ENCODE assay signal across 8 cellular contexts in the genomic region with DNA sequence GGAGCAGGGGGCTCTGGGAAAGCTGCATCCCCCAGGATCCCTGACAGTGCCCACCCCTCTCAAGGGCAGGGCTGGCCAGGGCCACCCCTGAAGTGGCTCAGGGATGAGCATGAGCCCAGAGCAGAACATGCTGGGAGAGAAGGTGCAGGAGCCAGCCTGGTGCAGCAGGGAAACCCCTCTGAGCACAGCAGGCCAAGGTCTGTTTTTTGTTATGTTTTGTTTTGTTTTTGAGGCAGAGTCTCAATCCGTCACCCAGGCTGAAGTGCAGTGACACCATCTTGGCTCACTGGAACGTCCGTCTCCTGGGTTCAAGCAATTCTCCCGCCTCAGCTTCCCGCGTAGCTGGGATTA. TPM values are rescaled to one million over a fixed set of nuclear protein-coding genes. Genes with fewer than 3 reads are reported as not detected.
DNase-seq lines count a peak whose midpoint lies in the region; ATAC-seq and TF ChIP-seq lines count a peak whose summit lies in the region.

No MANE protein-coding gene starts in this region.

- H3K4me3 ChIP-seq in iPS-20b (ENCODE audit: low read length): peak overlapping the region; percentile 68; the same call in 1 of the 2 replicates
- H3K4me3 ChIP-seq in subcutaneous abdominal adipose tissue (ENCODE audit: low read depth in 1 of 5, low read length in 5 of 5): peak overlapping the region in 3 of 5 donors; percentile 62 to 70 (median 66)

- no peak overlapping the region for H3K27ac ChIP-seq in iPS-20b (ENCODE audit: low read length)
- no peak overlapping the region for H3K27ac ChIP-seq in subcutaneous abdominal adipose tissue (ENCODE audit: low read depth, low read length)

- H3K9ac ChIP-seq in iPS-20b (ENCODE audit: low read depth, low read length): peak overlapping the region; percentile 58; the same call in 1 of the 2 replicates
- peak overlapping the region in 4 of 5 donors; percentile 71 to 80 (median 75) for H3K9ac ChIP-seq in subcutaneous abdominal adipose tissue (ENCODE audit: low read length in 5 of 5)

- no peaks in the 10 kb centered on the region for H3K36me3 ChIP-seq in iPS-20b (ENCODE audit: insufficient read depth, low read depth, low read length)
- no peaks in the 10 kb centered on the region for H3K36me3 ChIP-seq in subcutaneous abdominal adipose tissue (ENCODE audit: control insufficient read depth in 5 of 5, insufficient read depth in 5 of 5, low read length in 5 of 5)

- H3K27me3 Mint-ChIP-seq in T-helper 1 cell treated with Interleukin-12 subunit alpha and Interleukin-12 subunit beta and Interleukin-4 antibody, amounts not matched to agents 30 μg/mL and 1 μg/mL, for 36 hours (ENCODE audit: low read depth): peaks cover 16% of the 10 kb centered on the region
- H3K27me3 Mint-ChIP-seq in WTC11 (ENCODE audit: low read depth): peaks cover 37% of the 10 kb centered on the region

- DNase-seq in T-helper 1 cell (no peak), WTC11 (ENCODE audit: low spot score) (no peak), GDM1 (lab: John Stamatoyannopoulos, UW) (no peak), amniotic stem cell (lab: John Stamatoyannopoulos, UW) (no peak)

- POLR2A ChIA-PET in WTC11 (lab: Charles Lee): no interaction called here

- H3K9me3 Mint-ChIP-seq in T-helper 1 cell treated with Interleukin-12 subunit alpha and Interleukin-12 subunit beta and Interleukin-4 antibody, amounts not matched to agents 30 μg/mL and 1 μg/mL, for 36 hours: no peaks in the 10 kb centered on the region
- H3K9me3 Mint-ChIP-seq in WTC11: no peaks in the 10 kb centered on the region

- CTCF ChIA-PET in WTC11 (lab: Charles Lee): no interaction called here

- TF ChIP-seq CTCF in WTC11 (IDR thresholded peaks at IDR 0.05): no peak

- peaks cover 40% of the 10 kb centered on the region for H3K4me1 Mint-ChIP-seq in T-helper 1 cell treated with Interleukin-12 subunit alpha and Interleukin-12 subunit beta and Interleukin-4 antibody, amounts not matched to agents 30 μg/mL and 1 μg/mL, for 36 hours (ENCODE audit: low read depth)
- peaks cover 38% of the 10 kb centered on the region for H3K4me1 Mint-ChIP-seq in WTC11

- H3K36me3 Mint-ChIP-seq in T-helper 1 cell treated with Interleukin-12 subunit alpha and Interleukin-12 subunit beta and Interleukin-4 antibody, amounts not matched to agents 30 μg/mL and 1 μg/mL, for 36 hours (ENCODE audit: low read depth): peaks cover 5% of the 10 kb centered on the region
- no peaks in the 10 kb centered on the region for H3K36me3 Mint-ChIP-seq in WTC11

- H3K4me1 ChIP-seq in iPS-20b (ENCODE audit: insufficient read depth, low read length): peaks cover 11% of the 10 kb centered on the region; the same call in 1 of the 2 replicates
- peaks cover 10 to 43% (median 40%) of the 10 kb centered on the region in 5 donors for H3K4me1 ChIP-seq in subcutaneous abdominal adipose tissue (ENCODE audit: control insufficient read depth in 5 of 5, insufficient read depth in 5 of 5, low read length in 5 of 5)

- ATAC-seq in WTC11 (no peak), GM18498 (IDR thresholded peaks at IDR 0.05; ENCODE audit: unreplicated experiment) (no peak)

- H3K4me3 Mint-ChIP-seq in T-helper 1 cell treated with Interleukin-12 subunit alpha and Interleukin-12 subunit beta and Interleukin-4 antibody, amounts not matched to agents 30 μg/mL and 1 μg/mL, for 36 hours: peak overlapping the region; percentile 53
- peak overlapping the region; percentile 59 for H3K4me3 Mint-ChIP-seq in WTC11

- H3K27ac Mint-ChIP-seq in T-helper 1 cell treated with Interleukin-12 subunit alpha and Interleukin-12 subunit beta and Interleukin-4 antibody, amounts not matched to agents 30 μg/mL and 1 μg/mL, for 36 hours: no peak overlapping the region
- peak overlapping the region; percentile 76; the same call in 1 of the 2 replicates for H3K27ac Mint-ChIP-seq in WTC11

- H3K27me3 ChIP-seq in iPS-20b (ENCODE audit: insufficient read depth, low read length) (peaks cover 22% of the 10 kb centered on the region), subcutaneous abdominal adipose tissue (ENCODE audit: control insufficient read depth in 5 of 5, insufficient read depth in 4 of 5, low read length in 5 of 5) (peaks cover 5 to 10% (median 6%) of the 10 kb centered on the region in 5 donors)

- H3K9me3 ChIP-seq in iPS-20b (ENCODE audit: insufficient read depth, low read depth, low read length) (no peaks in the 10 kb centered on the region), subcutaneous abdominal adipose tissue (ENCODE audit: control insufficient read depth in 5 of 5, low read length in 5 of 5) (no peaks in the 10 kb centered on the region)

TF ChIP-seq in WTC11, 78 proteins besides CTCF, POLR2A, EP300 and RAD21:
- TF ChIP-seq SMAD4 (CRISPR knock-in tag; IDR thresholded peaks at IDR 0.05) (no peak), TP53 (CRISPR knock-in tag; IDR thresholded peaks at IDR 0.05) (0 out of 2 replicates have a peak, but pooled peaks have one; percentile 23)

RNA-seq across cellular contexts. Expression of a gene that starts 0.8 kb away (rescaled TPM):
- 87.1 to 108 TPM (median 91.5 TPM) in 3 replicates for total RNA-seq in WTC11 (2021)

RNA-seq across cellular contexts. Expression of a gene that starts 5.7 kb away (rescaled TPM):
- 6.3 to 10.9 TPM (median 7.6 TPM) in 3 replicates for total RNA-seq in WTC11 (2021)

RNA-seq across cellular contexts. Expression of a gene that starts 11.0 kb away (rescaled TPM):
- total RNA-seq in WTC11 (2021): 0.33 to 0.57 TPM (median 0.41 TPM) in 3 replicates

RNA-seq across cellular contexts. Expression of a gene that starts 31.9 kb away (rescaled TPM):
- total RNA-seq in WTC11 (2021): 38.1 to 43.7 TPM (median 39.8 TPM) in 3 replicates

RNA-seq across cellular contexts. Expression of a gene that starts 32.4 kb away (rescaled TPM):
- total RNA-seq in WTC11 (2021): 69.8 to 78.4 TPM (median 70.3 TPM) in 3 replicates
